23 cellular contexts compared by ENCODE assay signal in the genomic region with DNA sequence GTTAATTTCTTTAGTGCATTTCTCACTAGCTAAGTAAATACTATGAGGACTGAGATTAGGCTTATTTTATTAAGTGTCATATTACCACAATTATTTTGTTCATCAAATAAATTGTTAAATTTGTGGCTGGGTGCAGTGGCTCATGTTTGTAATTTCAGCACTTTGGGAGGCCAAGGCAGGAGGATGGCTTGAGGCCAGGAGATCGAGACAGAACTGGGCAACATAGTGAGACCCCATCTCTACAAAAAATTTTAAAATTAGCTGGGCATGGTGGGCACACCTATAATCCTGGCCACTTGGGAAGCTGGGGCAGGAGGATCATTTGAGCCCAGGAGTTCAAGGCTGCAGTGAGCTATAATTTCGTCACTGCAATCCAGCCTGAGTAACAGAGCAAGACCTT.
"Had no signal": no experiment of that assay in that cellular context is flagged by ENCODE, and none has a peak within 500 bp of the region (broad histone marks: within the 10 kb centered on the region; RNA-seq: fewer than 3 reads in every experiment).

No MANE protein-coding gene starts in this region.

- H3K27me3 Mint-ChIP-seq: activated CD4-positive, alpha-beta memory T cell treated with anti-CD3 and anti-CD28 coated beads for 36 hours; activated CD4-positive, alpha-beta T cell treated with anti-CD3 and anti-CD28 coated beads, Interleukin-2, amount 10 ng/mL, durations not matched to agents 7 days and 5 days; activated naive CD4-positive, alpha-beta T cell treated with anti-CD3 and anti-CD28 coated beads, Interleukin-2, amount 50 U/mL, for 24 hours had no signal

- DNase-seq: activated CD4-positive, alpha-beta memory T cell treated with anti-CD3 and anti-CD28 coated beads for 36 hours; activated CD4-positive, alpha-beta T cell treated with anti-CD3 and anti-CD28 coated beads, Interleukin-2, amount 10 ng/mL, durations not matched to agents 7 days and 5 days; activated CD4-positive, CD25-positive, alpha-beta regulatory T cell treated with anti-CD3 and anti-CD28 coated beads, Interleukin-2, amount 50 U/mL, for 72 hours; activated CD8-positive, alpha-beta memory T cell treated with anti-CD3 and anti-CD28 coated beads for 24 hours; activated naive CD4-positive, alpha-beta T cell; activated T-cell treated with anti-CD3 and anti-CD28 coated beads, Interleukin-2, amount 50 U/mL, for 48 hours; aorta; body of pancreas; central memory CD4-positive, alpha-beta T cell; NCI-H1092; NCI-H1417; NCI-H1694; NCI-H2029; NCI-H345; NCI-H510A; NCI-H526 treated with DMSO at 0.1 percent for 48 hours; PC-3; SHP77 treated with DMSO at 0.1 percent for 48 hours had no signal

- H3K27me3 ChIP-seq: body of pancreas had no signal

- H3K27ac Mint-ChIP-seq: activated CD4-positive, alpha-beta memory T cell treated with anti-CD3 and anti-CD28 coated beads for 36 hours; activated CD4-positive, alpha-beta T cell treated with anti-CD3 and anti-CD28 coated beads, Interleukin-2, amount 10 ng/mL, durations not matched to agents 7 days and 5 days; activated naive CD4-positive, alpha-beta T cell treated with anti-CD3 and anti-CD28 coated beads, Interleukin-2, amount 50 U/mL, for 24 hours; T-helper 1 cell treated with Interleukin-12 subunit alpha and Interleukin-12 subunit beta and Interleukin-4 antibody, amounts not matched to agents 30 μg/mL and 1 μg/mL, for 36 hours had no signal

- H3K4me3 Mint-ChIP-seq: activated CD4-positive, alpha-beta memory T cell treated with anti-CD3 and anti-CD28 coated beads for 36 hours; activated CD4-positive, alpha-beta T cell treated with anti-CD3 and anti-CD28 coated beads, Interleukin-2, amount 10 ng/mL, durations not matched to agents 7 days and 5 days; activated naive CD4-positive, alpha-beta T cell treated with anti-CD3 and anti-CD28 coated beads, Interleukin-2, amount 50 U/mL, for 24 hours; T-helper 1 cell treated with Interleukin-12 subunit alpha and Interleukin-12 subunit beta and Interleukin-4 antibody, amounts not matched to agents 30 μg/mL and 1 μg/mL, for 36 hours had no signal

- H3K27ac ChIP-seq: body of pancreas, KMS-11 had no signal

- H3K4me2 ChIP-seq: KMS-11 had no signal

- FAIRE-seq: bronchial epithelial cell, RCC 7860 had no signal

- H3K9me3 ChIP-seq: body of pancreas had no signal

- H3K4me3 ChIP-seq: body of pancreas had no signal

- H3K9ac ChIP-seq: KMS-11 had no signal

- H3K9me3 Mint-ChIP-seq: activated CD4-positive, alpha-beta memory T cell treated with anti-CD3 and anti-CD28 coated beads for 36 hours; activated CD4-positive, alpha-beta T cell treated with anti-CD3 and anti-CD28 coated beads, Interleukin-2, amount 10 ng/mL, durations not matched to agents 7 days and 5 days; activated naive CD4-positive, alpha-beta T cell treated with anti-CD3 and anti-CD28 coated beads, Interleukin-2, amount 50 U/mL, for 24 hours; T-helper 1 cell treated with Interleukin-12 subunit alpha and Interleukin-12 subunit beta and Interleukin-4 antibody, amounts not matched to agents 30 μg/mL and 1 μg/mL, for 36 hours had no signal

- ATAC-seq: body of pancreas, PC-3 had no signal
